In genomic region chr19:49639401-49640112, GRCh38 we compare ENCODE assay signal across 8 cellular contexts. TPM values are rescaled to one million over a fixed set of nuclear protein-coding genes. Genes with fewer than 3 reads are reported as not detected.
DNase-seq lines count a peak whose midpoint lies in the region; ATAC-seq, FAIRE-seq and TF ChIP-seq lines count a peak whose summit lies in the region.

No MANE protein-coding gene starts in this region.

- peaks cover 17% of the 10 kb centered on the region for H4K20me1 ChIP-seq in Karpas-422 (ENCODE audit: insufficient read depth, low read depth, low read length)

- peaks cover 0 to 5% (median 0%) of the 10 kb centered on the region in 3 donors for H3K27me3 Mint-ChIP-seq in naive B cell

- peak overlapping the region; percentile 64 for H3K4me3 ChIP-seq in Karpas-422 (ENCODE audit: low read length)
- peak overlapping the region; percentile 73 for H3K4me3 ChIP-seq in choroid plexus epithelial cell (ENCODE audit: low read depth, low read length)

- H3K4me2 ChIP-seq in Karpas-422 (ENCODE audit: low read depth, low read length, poor library complexity, severe bottlenecking), result peak overlapping the region; percentile 84

- peaks cover 34% of the 10 kb centered on the region for H3K4me1 ChIP-seq in Karpas-422 (ENCODE audit: low read length)

- peak overlapping the region in 5 of 6 donors; percentile 15 to 99 (median 94) for H3K27ac Mint-ChIP-seq in naive B cell

- TF ChIP-seq CTCF in choroid plexus epithelial cell (conservative IDR thresholded peaks at IDR 0.05; ENCODE audit: low read depth, low read length), result no peak

- H3K36me3 ChIP-seq in Karpas-422 (ENCODE audit: insufficient read depth, low read length), result no peaks in the 10 kb centered on the region; the same call in 1 of the 2 replicates

- no peaks in the 10 kb centered on the region for H3K9me3 Mint-ChIP-seq in naive B cell

- no peak overlapping the region for H2AFZ ChIP-seq in Karpas-422 (ENCODE audit: low read length)

- no peaks in the 10 kb centered on the region for H3K27me3 ChIP-seq in Karpas-422 (ENCODE audit: low read length)

- DNase-seq in AG08395 (ENCODE audit: low spot score), result peak; percentile 4
- DNase-seq in Karpas-422, result peak; percentile 49
- DNase-seq in choroid plexus epithelial cell (ENCODE audit: low read depth), result no peak
- no peak for DNase-seq in naive B cell
- DNase-seq in D341Med (ENCODE audit: low spot score), result no peak
- no peak for DNase-seq in effector CD8-positive, alpha-beta T cell (lab: John Stamatoyannopoulos, UW)
- no peak for DNase-seq in GM12891 (ENCODE audit: insufficient read length, low spot score)

- no peak for FAIRE-seq in GM12891 (lab: Jason Lieb, UNC)

- peak overlapping the region; percentile 64 for H3K9ac ChIP-seq in Karpas-422 (ENCODE audit: low read length)

- H3K9me3 ChIP-seq in Karpas-422 (ENCODE audit: low read length), result no peaks in the 10 kb centered on the region

- peaks cover 44 to 65% (median 55%) of the 10 kb centered on the region in 3 donors for H3K4me1 Mint-ChIP-seq in naive B cell

- ATAC-seq in naive B cell (ENCODE audit: low read depth in 2 of 2), result no peak
- no peak for ATAC-seq in GM18870 (IDR thresholded peaks at IDR 0.05; ENCODE audit: unreplicated experiment)

- H3K27ac ChIP-seq in Karpas-422 (ENCODE audit: low read length), result no peak overlapping the region

- H3K9me2 ChIP-seq in Karpas-422 (replicated peaks; ENCODE audit: insufficient read depth, low read length), result no peaks in the 10 kb centered on the region

- H3K4me3 Mint-ChIP-seq in naive B cell, result peak overlapping the region; percentile 89 to 99 (median 97)

- H3K79me2 ChIP-seq in Karpas-422 (ENCODE audit: low read length), result peaks cover 25% of the 10 kb centered on the region

- TF ChIP-seq POLR2A in GM12891 (IDR thresholded peaks at IDR 0.05; ENCODE audit: low read depth, low read length), result no peak

- H3K36me3 Mint-ChIP-seq in naive B cell, result no peaks in the 10 kb centered on the region

TF ChIP-seq in GM12891, 5 proteins besides CTCF, POLR2A, EP300 and RAD21:
- no peak for TF ChIP-seq SPI1 (IDR thresholded peaks at IDR 0.05; ENCODE audit: low read depth, low read length)
- no peak for TF ChIP-seq TAF1 (IDR thresholded peaks at IDR 0.05; ENCODE audit: low read depth, low read length)
- TF ChIP-seq POU2F2 (IDR thresholded peaks at IDR 0.05; ENCODE audit: low read depth, low read length), result no peak
- no peak for TF ChIP-seq PAX5 (IDR thresholded peaks at IDR 0.05; ENCODE audit: insufficient read depth, low read length, severe bottlenecking)
- no peak for TF ChIP-seq POLR2AphosphoS5 (IDR thresholded peaks at IDR 0.05; ENCODE audit: low read depth, low read length)

RNA-seq across cellular contexts. Expression of gene RRAS, which starts 0.4 kb away (rescaled TPM):
- total RNA-seq in Karpas-422 (2014; rRNA removed; shearing (Covaris generic); ENCODE audit: low replicate concordance), result 0.22 and 1.8 TPM in 2 replicates
- polyA plus RNA-seq in naive B cell (ENCODE audit: low read depth in 6 of 6), result 10 to 100 TPM; 16.6 to 24.9 (median 19.9) TPM
- 3.7 TPM for polyA plus RNA-seq in GM12891 (2012; ENCODE audit: low read depth, missing spikeins)

RNA-seq across cellular contexts. Expression of gene SCAF1, which starts 2.5 kb away (rescaled TPM):
- total RNA-seq in Karpas-422 (2014; rRNA removed; shearing (Covaris generic); ENCODE audit: low replicate concordance), result 8.3 and 19.6 TPM in 2 replicates
- 1 to 10 TPM in 3 of 6 donors, under 1 TPM in 2, not detected in 1; 0.84 to 2.9 (median 1.1) TPM for polyA plus RNA-seq in naive B cell (ENCODE audit: low read depth in 6 of 6)
- polyA plus RNA-seq in GM12891 (2012; ENCODE audit: low read depth, missing spikeins), result 18.5 TPM

RNA-seq across cellular contexts. Expression of gene IRF3, which starts 26.1 kb away (rescaled TPM):
- total RNA-seq in Karpas-422 (2014; rRNA removed; shearing (Covaris generic); ENCODE audit: low replicate concordance), result 78.2 and 293 TPM in 2 replicates
- polyA plus RNA-seq in naive B cell (ENCODE audit: low read depth in 6 of 6), result 10 to 100 TPM; 39.3 to 60.5 (median 52.4) TPM
- polyA plus RNA-seq in GM12891 (2012; ENCODE audit: low read depth, missing spikeins), result 99.2 TPM

RNA-seq across cellular contexts. Expression of gene BCL2L12, which starts 26.2 kb away (rescaled TPM):
- total RNA-seq in Karpas-422 (2014; rRNA removed; shearing (Covaris generic); ENCODE audit: low replicate concordance), result 25.6 and 35.4 TPM in 2 replicates
- 10 to 100 TPM in 4 of 6 donors, 1 to 10 TPM in 2; 8.0 to 12.7 (median 10.6) TPM for polyA plus RNA-seq in naive B cell (ENCODE audit: low read depth in 6 of 6)
- polyA plus RNA-seq in GM12891 (2012; ENCODE audit: low read depth, missing spikeins), result 49.7 TPM

RNA-seq across cellular contexts. Expression of gene PRMT1, which starts 37.5 kb away (rescaled TPM):
- total RNA-seq in Karpas-422 (2014; rRNA removed; shearing (Covaris generic); ENCODE audit: low replicate concordance), result 293 and 522 TPM in 2 replicates
- polyA plus RNA-seq in naive B cell (ENCODE audit: low read depth in 6 of 6), result 100 to 1,000 TPM; 175 to 363 (median 192) TPM
- polyA plus RNA-seq in GM12891 (2012; ENCODE audit: low read depth, missing spikeins), result 282 TPM

Comparison
In these comparisons a context has a peak if more than half of its experiments do, and no peak if none do; other contexts are left out.
1. DNase-seq: peak in AG08395 (single experiment) and Karpas-422 (single experiment); none in choroid plexus epithelial cell (single experiment), naive B cell (single experiment), D341Med (single experiment), effector CD8-positive, alpha-beta T cell (single experiment) and GM12891 (single experiment).